Comparison of ENCODE assay signal across 13 cellular contexts in genomic region chr2:239441724-239442123, GRCh38. TPM values are rescaled to one million over a fixed set of nuclear protein-coding genes. Genes with fewer than 3 reads are reported as not detected.
A peak's percentile ranks its signal among the peaks of the same experiment; 100 is the strongest.
DNase-seq lines count a peak whose midpoint lies in the region; ATAC-seq and TF ChIP-seq lines count a peak whose summit lies in the region.
"Had no signal": no experiment of that assay in that cellular context is flagged by ENCODE, and none has a peak within 500 bp of the region (broad histone marks: within the 10 kb centered on the region; RNA-seq: fewer than 3 reads in every experiment).

No MANE protein-coding gene starts in this region.

- peaks cover 0 to 11% (median 0%) of the 10 kb centered on the region in 4 donors for H3K27me3 ChIP-seq in esophagus muscularis mucosa
- H3K27me3 ChIP-seq in neutrophil = peaks cover 6% of the 10 kb centered on the region
- peaks cover 17% of the 10 kb centered on the region for H3K27me3 ChIP-seq in brain microvascular endothelial cell (replicated peaks)
- H3K27me3 ChIP-seq: Peyer's patch had no signal

- CTCF ChIA-PET in activated CD8-positive, alpha-beta T cell treated with anti-CD3 and anti-CD28 coated beads for 36 hours (lab: Charles Lee) = no interaction called here
- CTCF ChIA-PET in activated CD8-positive, alpha-beta T cell treated with anti-CD3 and anti-CD28 coated beads, Interleukin-2, amount 10 ng/mL, durations not matched to agents 7 days and 5 days (lab: Charles Lee) = no interaction called here
- CTCF ChIA-PET in T-cell (lab: Charles Lee) = no interaction called here

- no peak for TF ChIP-seq POLR2A in esophagus muscularis mucosa (IDR thresholded peaks at IDR 0.05; ENCODE audit: low read depth)

- H3K9me3 ChIP-seq in esophagus muscularis mucosa = peaks cover 0 to 1% (median 0%) of the 10 kb centered on the region in 4 donors
- no peaks in the 10 kb centered on the region for H3K9me3 ChIP-seq in neutrophil
- H3K9me3 ChIP-seq: Peyer's patch, stomach had no signal

- intact Hi-C loops in activated CD8-positive, alpha-beta T cell treated with anti-CD3 and anti-CD28 coated beads for 36 hours (cut with micrococcal nuclease) = no loop called here
- intact Hi-C loops in esophagus muscularis mucosa (cut with DNase I) = no loop called here

- no peaks in the 10 kb centered on the region for H3K36me3 ChIP-seq in esophagus muscularis mucosa
- H3K36me3 ChIP-seq in neutrophil = no peaks in the 10 kb centered on the region
- H3K36me3 ChIP-seq in brain microvascular endothelial cell (replicated peaks) = no peaks in the 10 kb centered on the region
- H3K36me3 ChIP-seq: Peyer's patch, stomach had no signal

- no peak overlapping the region for H3K27ac Mint-ChIP-seq in activated CD8-positive, alpha-beta T cell treated with anti-CD3 and anti-CD28 coated beads for 36 hours
- H3K27ac Mint-ChIP-seq in activated CD8-positive, alpha-beta T cell treated with anti-CD3 and anti-CD28 coated beads, Interleukin-2, amount 10 ng/mL, durations not matched to agents 7 days and 5 days = no peak overlapping the region
- no peak overlapping the region for H3K27ac Mint-ChIP-seq in T-cell
- H3K27ac Mint-ChIP-seq: activated CD4-positive, alpha-beta memory T cell treated with anti-CD3 and anti-CD28 coated beads for 36 hours had no signal

- in situ Hi-C loops in brain microvascular endothelial cell (cut with HindIII; ENCODE audit: low pct_ligation_motif_present, low sequenced_read_pairs) = no loop called here

- H3K27me3 Mint-ChIP-seq in activated CD8-positive, alpha-beta T cell treated with anti-CD3 and anti-CD28 coated beads for 36 hours = peaks cover 30% of the 10 kb centered on the region
- peaks cover 52% of the 10 kb centered on the region for H3K27me3 Mint-ChIP-seq in activated CD8-positive, alpha-beta T cell treated with anti-CD3 and anti-CD28 coated beads, Interleukin-2, amount 10 ng/mL, durations not matched to agents 7 days and 5 days (ENCODE audit: low read depth)
- peaks cover 26 to 50% of the 10 kb centered on the region in 2 donors for H3K27me3 Mint-ChIP-seq in T-cell

- peaks cover 19% of the 10 kb centered on the region for H3K4me1 Mint-ChIP-seq in activated CD8-positive, alpha-beta T cell treated with anti-CD3 and anti-CD28 coated beads for 36 hours (ENCODE audit: low read depth)
- peaks cover 15% of the 10 kb centered on the region for H3K4me1 Mint-ChIP-seq in activated CD8-positive, alpha-beta T cell treated with anti-CD3 and anti-CD28 coated beads, Interleukin-2, amount 10 ng/mL, durations not matched to agents 7 days and 5 days (ENCODE audit: low read depth)
- peaks cover 19 to 26% (median 19%) of the 10 kb centered on the region in 3 donors for H3K4me1 Mint-ChIP-seq in T-cell

- POLR2A ChIA-PET in activated CD8-positive, alpha-beta T cell treated with anti-CD3 and anti-CD28 coated beads for 36 hours (lab: Charles Lee) = no interaction called here
- POLR2A ChIA-PET in activated CD8-positive, alpha-beta T cell treated with anti-CD3 and anti-CD28 coated beads, Interleukin-2, amount 10 ng/mL, durations not matched to agents 7 days and 5 days (lab: Charles Lee) = no interaction called here
- POLR2A ChIA-PET in T-cell (lab: Charles Lee) = no interaction called here

- H3K4me3 ChIP-seq in esophagus muscularis mucosa (peak overlapping the region in 1 of 4 donors; percentile 1), neutrophil (ENCODE audit: low read depth in 1 of 2, low read length in 1 of 2) (peak overlapping the region; percentile 19 to 24), brain microvascular endothelial cell (ENCODE audit: low read depth, low read length) (no peak overlapping the region)

- no peak for ATAC-seq in activated CD8-positive, alpha-beta T cell treated with anti-CD3 and anti-CD28 coated beads for 36 hours
- ATAC-seq in activated CD8-positive, alpha-beta T cell treated with anti-CD3 and anti-CD28 coated beads, Interleukin-2, amount 10 ng/mL, durations not matched to agents 7 days and 5 days = no peak
- no peak for ATAC-seq in T-cell (replicated peaks in 1 of 4)
- ATAC-seq in GM21529 (IDR thresholded peaks at IDR 0.05; ENCODE audit: unreplicated experiment) = no peak

- TF ChIP-seq EP300 in esophagus muscularis mucosa (IDR thresholded peaks at IDR 0.05) = no peak

- no peak overlapping the region for H3K27ac ChIP-seq in esophagus muscularis mucosa (replicated peaks in 1 of 4)
- H3K27ac ChIP-seq in neutrophil = peak overlapping the region; percentile 59
- no peak overlapping the region for H3K27ac ChIP-seq in brain microvascular endothelial cell
- H3K27ac ChIP-seq: KMS-11, Peyer's patch, stomach had no signal

- H3K4me1 ChIP-seq in esophagus muscularis mucosa (peaks cover 7 to 35% (median 32%) of the 10 kb centered on the region in 4 donors), neutrophil (ENCODE audit: control insufficient read depth in 1 of 2, insufficient read depth in 1 of 2, low read depth in 1 of 2, low read length in 1 of 2) (peaks cover 99 to 100% of the 10 kb centered on the region in 2 experiments)

- H3K36me3 Mint-ChIP-seq in activated CD8-positive, alpha-beta T cell treated with anti-CD3 and anti-CD28 coated beads for 36 hours (ENCODE audit: low read depth) = no peaks in the 10 kb centered on the region
- no peaks in the 10 kb centered on the region for H3K36me3 Mint-ChIP-seq in activated CD8-positive, alpha-beta T cell treated with anti-CD3 and anti-CD28 coated beads, Interleukin-2, amount 10 ng/mL, durations not matched to agents 7 days and 5 days (ENCODE audit: low read depth)
- no peaks in the 10 kb centered on the region for H3K36me3 Mint-ChIP-seq in T-cell
- H3K36me3 Mint-ChIP-seq: activated CD4-positive, alpha-beta memory T cell treated with anti-CD3 and anti-CD28 coated beads for 36 hours had no signal

- H3K9me3 Mint-ChIP-seq in activated CD8-positive, alpha-beta T cell treated with anti-CD3 and anti-CD28 coated beads for 36 hours = no peaks in the 10 kb centered on the region
- no peaks in the 10 kb centered on the region for H3K9me3 Mint-ChIP-seq in activated CD8-positive, alpha-beta T cell treated with anti-CD3 and anti-CD28 coated beads, Interleukin-2, amount 10 ng/mL, durations not matched to agents 7 days and 5 days (ENCODE audit: insufficient read depth)
- H3K9me3 Mint-ChIP-seq in T-cell = peaks cover 0 to under 1% (median 0%) of the 10 kb centered on the region in 3 donors
- H3K9me3 Mint-ChIP-seq: activated CD4-positive, alpha-beta memory T cell treated with anti-CD3 and anti-CD28 coated beads for 36 hours had no signal

- peak overlapping the region; percentile 7 for H3K4me3 Mint-ChIP-seq in activated CD8-positive, alpha-beta T cell treated with anti-CD3 and anti-CD28 coated beads for 36 hours
- H3K4me3 Mint-ChIP-seq in activated CD8-positive, alpha-beta T cell treated with anti-CD3 and anti-CD28 coated beads, Interleukin-2, amount 10 ng/mL, durations not matched to agents 7 days and 5 days = no peak overlapping the region
- peak overlapping the region; percentile 69 to 73 (median 70) for H3K4me3 Mint-ChIP-seq in T-cell
- H3K4me3 Mint-ChIP-seq: activated CD4-positive, alpha-beta memory T cell treated with anti-CD3 and anti-CD28 coated beads for 36 hours had no signal

- 66% methylated on average over 3 of the region's 3 CpGs for WGBS in esophagus muscularis mucosa

- TF ChIP-seq CTCF in activated CD8-positive, alpha-beta T cell treated with anti-CD3 and anti-CD28 coated beads for 36 hours (IDR thresholded peaks at IDR 0.05) = no peak
- no peak for TF ChIP-seq CTCF in esophagus muscularis mucosa (IDR thresholded peaks at IDR 0.05)
- no peak for TF ChIP-seq CTCF in neutrophil (IDR thresholded peaks at IDR 0.05)
- no peak for TF ChIP-seq CTCF in brain microvascular endothelial cell (IDR thresholded peaks at IDR 0.05; ENCODE audit: low read depth, low read length, missing control alignments)

- DNase-seq in activated CD8-positive, alpha-beta T cell treated with anti-CD3 and anti-CD28 coated beads for 36 hours = no peak
- DNase-seq in activated CD8-positive, alpha-beta T cell treated with anti-CD3 and anti-CD28 coated beads, Interleukin-2, amount 10 ng/mL, durations not matched to agents 7 days and 5 days = no peak
- DNase-seq in T-cell (no peak), esophagus muscularis mucosa (ENCODE audit: extremely low spot score) (peak; percentile 62), SKM-1 (lab: John Stamatoyannopoulos, UW; ENCODE audit: unreplicated experiment) (no peak), brain microvascular endothelial cell (no peak)
- DNase-seq: activated CD4-positive, alpha-beta memory T cell treated with anti-CD3 and anti-CD28 coated beads for 36 hours; mammary epithelial cell; Peyer's patch; stomach had no signal

RNA-seq across cellular contexts. Expression of gene HDAC4, which starts 40.9 kb away (rescaled TPM):
- 10 to 100 TPM; 22.6 to 24.5 TPM for total RNA-seq in activated CD8-positive, alpha-beta T cell treated with anti-CD3 and anti-CD28 coated beads for 36 hours
- 10 to 100 TPM; 50.7 to 58.8 TPM for total RNA-seq in activated CD8-positive, alpha-beta T cell treated with anti-CD3 and anti-CD28 coated beads, Interleukin-2, amount 10 ng/mL, durations not matched to agents 7 days and 5 days
- total RNA-seq in T-cell (10 to 100 TPM; 44.8 to 80.2 (median 60.9) TPM), esophagus muscularis mucosa (100 to 1,000 TPM in 1 of 4 donors, 10 to 100 TPM in 3; 59.4 to 119 (median 76.1) TPM)
